29 cellular contexts compared by ENCODE assay signal in genomic region chr2:196000551-196000950, GRCh38.
"Had no signal": no experiment of that assay in that cellular context is flagged by ENCODE, and none has a peak within 500 bp of the region (broad histone marks: within the 10 kb centered on the region; RNA-seq: fewer than 3 reads in every experiment).

No MANE protein-coding gene starts in this region.

- H3K27ac Mint-ChIP-seq: dendritic cell treated with granulocyte-macrophage colony-stimulating factor and Interleukin-4, amounts not matched to agents 40 ng/mL and 50 ng/mL, for 4 days; effector memory CD8-positive, alpha-beta T cell; endodermal cell had no signal

- DNase-seq: colonic mucosa; cortex of kidney; dermis blood vessel endothelial cell; dorsolateral prefrontal cortex; effector CD4-positive, alpha-beta T cell; effector CD8-positive, alpha-beta T cell; effector memory CD4-positive, alpha-beta T cell; effector memory CD8-positive, alpha-beta T cell; endodermal cell; erythroblast; esophagus squamous epithelium; foreskin fibroblast; foreskin keratinocyte; foreskin melanocyte; gastrocnemius medialis; glutamatergic neuron; head of caudate nucleus; heart left ventricle; heart right ventricle had no signal

- H3K4me1 ChIP-seq: colonic mucosa, esophagus muscularis mucosa, esophagus squamous epithelium, foreskin keratinocyte, gastrocnemius medialis, gastroesophageal sphincter, heart left ventricle, heart right ventricle had no signal

- H3K9me3 Mint-ChIP-seq: endodermal cell had no signal

- H3K27ac ChIP-seq: colonic mucosa, coronary artery, dorsolateral prefrontal cortex, epithelial cell of prostate, esophagus muscularis mucosa, esophagus squamous epithelium, foreskin keratinocyte, gastrocnemius medialis, gastroesophageal sphincter, heart left ventricle, heart right ventricle, hepatocyte had no signal

- H3K27me3 ChIP-seq: colonic mucosa, dorsolateral prefrontal cortex, esophagus muscularis mucosa, esophagus squamous epithelium, foreskin keratinocyte, gastrocnemius medialis, gastroesophageal sphincter, heart left ventricle, heart right ventricle, hepatocyte had no signal

- H3K9me3 ChIP-seq: colonic mucosa, esophagus muscularis mucosa, esophagus squamous epithelium, gastrocnemius medialis had no signal

- H3K4me3 Mint-ChIP-seq: dendritic cell treated with granulocyte-macrophage colony-stimulating factor and Interleukin-4, amounts not matched to agents 40 ng/mL and 50 ng/mL, for 4 days; effector memory CD8-positive, alpha-beta T cell; endodermal cell had no signal

- H2AFZ ChIP-seq: hepatocyte had no signal

- H3K4me2 ChIP-seq: hepatocyte had no signal

- H3K27me3 Mint-ChIP-seq: dendritic cell treated with granulocyte-macrophage colony-stimulating factor and Interleukin-4, amounts not matched to agents 40 ng/mL and 50 ng/mL, for 4 days had no signal

- FAIRE-seq: endometrium, endothelial cell of umbilical vein, frontal cortex had no signal

- H3K4me3 ChIP-seq: colonic mucosa, coronary artery, dorsolateral prefrontal cortex, esophagus muscularis mucosa, esophagus squamous epithelium, gastrocnemius medialis, gastroesophageal sphincter, heart left ventricle, heart right ventricle, hepatocyte had no signal

- H3K4me1 Mint-ChIP-seq: endodermal cell had no signal

- H3K79me2 ChIP-seq: hepatocyte had no signal

- ATAC-seq: effector memory CD8-positive, alpha-beta T cell; esophagus mucosa; foreskin keratinocyte; gastrocnemius medialis; gastroesophageal sphincter; heart left ventricle; heart right ventricle had no signal

- H3K36me3 ChIP-seq: colonic mucosa, esophagus muscularis mucosa, esophagus squamous epithelium, gastrocnemius medialis, heart left ventricle, heart right ventricle had no signal
